Comparison of ENCODE assay signal across 9 cellular contexts in genomic region chr2:45607701-45608100, GRCh38. TPM values are rescaled to one million over a fixed set of nuclear protein-coding genes. Genes with fewer than 3 reads are reported as not detected.
DNase-seq lines count a peak whose midpoint lies in the region; ATAC-seq, FAIRE-seq and TF ChIP-seq lines count a peak whose summit lies in the region.
"Had no signal": no experiment of that assay in that cellular context is flagged by ENCODE, and none has a peak within 500 bp of the region (broad histone marks: within the 10 kb centered on the region; RNA-seq: fewer than 3 reads in every experiment).

No MANE protein-coding gene starts in this region.

- TF ChIP-seq CTCF in kidney epithelial cell (IDR thresholded peaks at IDR 0.05; ENCODE audit: insufficient read depth, low read length, poor library complexity, severe bottlenecking) = peak; percentile 46

- DNase-seq in COLO829 (ENCODE audit: low spot score) = peak; percentile 50
- peak; percentile 42 for DNase-seq in HCEC 1CT
- DNase-seq in kidney epithelial cell (ENCODE audit: low read depth) = no peak
- no peak for DNase-seq in NOMO-1 treated with DMSO at 0.1 percent for 48 hours (lab: John Stamatoyannopoulos, UW; ENCODE audit: unreplicated experiment)
- no peak for DNase-seq in occipital lobe (lab: John Stamatoyannopoulos, UW)
- DNase-seq: activated CD8-positive, alpha-beta memory T cell treated with anti-CD3 and anti-CD28 coated beads, Interleukin-2, amount 10 ng/mL, durations not matched to agents 7 days and 5 days had no signal

- peak; percentile 65 for FAIRE-seq in TTC549 (lab: Jason Lieb, UNC)

- H3K27me3 ChIP-seq in kidney epithelial cell (ENCODE audit: control insufficient read depth, insufficient read depth, low read length) = no peaks in the 10 kb centered on the region

- no peaks in the 10 kb centered on the region for H3K36me3 ChIP-seq in kidney epithelial cell (ENCODE audit: control insufficient read depth, insufficient read depth, low read length)

- no peak for ATAC-seq in HG03039 (IDR thresholded peaks at IDR 0.05; ENCODE audit: unreplicated experiment)
- ATAC-seq in GM21423 (IDR thresholded peaks at IDR 0.05; ENCODE audit: unreplicated experiment) = no peak
- ATAC-seq: activated CD8-positive, alpha-beta memory T cell treated with anti-CD3 and anti-CD28 coated beads, Interleukin-2, amount 10 ng/mL, durations not matched to agents 7 days and 5 days had no signal

- H3K4me3 ChIP-seq in kidney epithelial cell (ENCODE audit: low read depth, low read length) = no peak overlapping the region

RNA-seq across cellular contexts. Expression of gene SRBD1, which starts 3.4 kb away (rescaled TPM):
- total RNA-seq in kidney epithelial cell (12.7 and 18.4 TPM in 2 replicates), occipital lobe (78.6 TPM)

RNA-seq across cellular contexts. Expression of gene PRKCE, which starts 43.8 kb away (rescaled TPM):
- 21.0 and 28.5 TPM in 2 replicates for total RNA-seq in kidney epithelial cell
- total RNA-seq in occipital lobe = 62.2 TPM

Comparison
In these comparisons a context has a peak if more than half of its experiments do, and no peak if none do; other contexts are left out.
1. DNase-seq: peak in COLO829 (single experiment) and HCEC 1CT (single experiment); none in kidney epithelial cell (single experiment), NOMO-1 treated with DMSO at 0.1 percent for 48 hours (single experiment) and occipital lobe (single experiment).